23 cellular contexts compared by ENCODE assay signal in genomic region chr3:106083854-106084253, GRCh38.
DNase-seq lines count a peak whose midpoint lies in the region; ATAC-seq and TF ChIP-seq lines count a peak whose summit lies in the region.
"Had no signal": no experiment of that assay in that cellular context is flagged by ENCODE, and none has a peak within 500 bp of the region (broad histone marks: within the 10 kb centered on the region; RNA-seq: fewer than 3 reads in every experiment).

No MANE protein-coding gene starts in this region.

- POLR2A ChIA-PET in HEK293 (lab: Yijun Ruan, JAX), result no interaction called here

- H3K27ac Mint-ChIP-seq in activated T-helper 1 cell treated with anti-CD3 and anti-CD28 coated beads, Interleukin-12 subunit alpha, Interleukin-12 subunit beta, Interleukin-2, Interleukin-4 antibody, amounts not matched to agents 30 ng/mL and 10 ng/mL and 1 ng/mL, durations not matched to agents 14 hours and 24 hours and 36 hours, result peak overlapping the region; percentile 18
- H3K27ac Mint-ChIP-seq in memory B cell, result peak overlapping the region; percentile 83
- H3K27ac Mint-ChIP-seq: CD4-positive, CD25-positive, alpha-beta regulatory T cell; GM23338 had no signal

- H3K4me2 ChIP-seq in neuronal stem cell (ENCODE audit: insufficient read depth, low read length, poor library complexity, severe bottlenecking), result no peak overlapping the region
- H3K4me2 ChIP-seq: BLaER1, GM23338 had no signal

- H3K36me3 ChIP-seq in HEK293 (ENCODE audit: control insufficient read depth in 2 of 2, insufficient read depth in 1 of 2, low read length in 2 of 2) (no peaks in the 10 kb centered on the region), neuronal stem cell (replicated peaks in 1 of 2; ENCODE audit: control insufficient read depth in 2 of 2, insufficient read depth in 2 of 2, low read length in 2 of 2) (no peaks in the 10 kb centered on the region)
- H3K36me3 ChIP-seq: BLaER1, HAP-1 had no signal

- H3K14ac ChIP-seq in neuronal stem cell (ENCODE audit: low read length), result no peak overlapping the region

- H3K9me3 ChIP-seq in HEK293 (ENCODE audit: control insufficient read depth, insufficient read depth, low read depth, low read length) (no peaks in the 10 kb centered on the region), neuronal stem cell (replicated peaks in 1 of 2; ENCODE audit: control insufficient read depth in 2 of 2, insufficient read depth in 1 of 2, low read depth in 1 of 2, low read length in 2 of 2) (peaks cover 0 to 1% of the 10 kb centered on the region in 2 donors)
- H3K9me3 ChIP-seq: BLaER1, HAP-1 had no signal

- WGBS in neuronal stem cell (ENCODE audit: extremely low coverage in 2 of 2, insufficient read length in 2 of 2, insufficient replicate concordance in 1 of 2), 2 donors, result no CpG with 5 or more reads among the region's 1 CpG

- no peak overlapping the region for H3K4me3 ChIP-seq in HEK293 (ENCODE audit: low read depth, low read length)
- no peak overlapping the region for H3K4me3 ChIP-seq in neuronal stem cell (ENCODE audit: low read length in 2 of 2)
- H3K4me3 ChIP-seq: BLaER1, GM23338, HAP-1 had no signal

- H3K27ac ChIP-seq in HEK293 (ENCODE audit: extremely low read depth, low read depth, low read length) (no peak overlapping the region), neuronal stem cell (replicated peaks; ENCODE audit: low read length) (no peak overlapping the region)
- H3K27ac ChIP-seq: BLaER1, HL-60 had no signal

- no peaks in the 10 kb centered on the region for H3K4me1 Mint-ChIP-seq in activated T-helper 1 cell treated with anti-CD3 and anti-CD28 coated beads, Interleukin-12 subunit alpha, Interleukin-12 subunit beta, Interleukin-2, Interleukin-4 antibody, amounts not matched to agents 30 ng/mL and 10 ng/mL and 1 ng/mL, durations not matched to agents 14 hours and 24 hours and 36 hours (ENCODE audit: low read depth)
- peaks cover 7% of the 10 kb centered on the region for H3K4me1 Mint-ChIP-seq in memory B cell
- H3K4me1 Mint-ChIP-seq: GM23338 had no signal

- no peak for DNase-seq in activated T-helper 1 cell treated with anti-CD3 and anti-CD28 coated beads, Interleukin-12 subunit alpha, Interleukin-12 subunit beta, Interleukin-2, Interleukin-4 antibody, amounts not matched to agents 30 ng/mL and 10 ng/mL and 1 ng/mL, durations not matched to agents 14 hours and 24 hours and 36 hours (ENCODE audit: low spot score)
- DNase-seq in memory B cell (ENCODE audit: low spot score in 2 of 2) (no peak), neuronal stem cell (ENCODE audit: low spot score) (no peak), posterior cingulate gyrus (no peak), KG1 (lab: John Stamatoyannopoulos, UW) (no peak)
- DNase-seq: ACHN; CD4-positive, CD25-positive, alpha-beta regulatory T cell; Karpas-422; NCI-H1092; NCI-H1436; NCI-H187; NCI-H2081 treated with DMSO at 0.1 percent for 48 hours; NCI-H2171; NCI-H226; NCI-H510A; NCI-H69 had no signal

- no peak overlapping the region for H4K91ac ChIP-seq in neuronal stem cell (ENCODE audit: low read depth, low read length, poor library complexity)

- H3K4me1 ChIP-seq in HEK293 (ENCODE audit: control insufficient read depth, insufficient read depth, low read length) (no peaks in the 10 kb centered on the region), neuronal stem cell (ENCODE audit: control insufficient read depth in 2 of 2, insufficient read depth in 1 of 2, low read depth in 1 of 2, low read length in 2 of 2) (no peaks in the 10 kb centered on the region)
- H3K4me1 ChIP-seq: BLaER1, HAP-1 had no signal

- CTCF ChIA-PET in HEK293 (lab: Yijun Ruan, JAX), result no interaction called here

- no peaks in the 10 kb centered on the region for H3K79me1 ChIP-seq in neuronal stem cell (ENCODE audit: low read depth, low read length)

- no peak overlapping the region for H2BK15ac ChIP-seq in neuronal stem cell (ENCODE audit: low read length)

- no peak overlapping the region for H3K9ac ChIP-seq in neuronal stem cell (ENCODE audit: low read depth, low read length, poor library complexity)
- H3K9ac ChIP-seq: BLaER1 had no signal

- H3K9me3 Mint-ChIP-seq in activated T-helper 1 cell treated with anti-CD3 and anti-CD28 coated beads, Interleukin-12 subunit alpha, Interleukin-12 subunit beta, Interleukin-2, Interleukin-4 antibody, amounts not matched to agents 30 ng/mL and 10 ng/mL and 1 ng/mL, durations not matched to agents 14 hours and 24 hours and 36 hours, result peaks cover 35% of the 10 kb centered on the region
- H3K9me3 Mint-ChIP-seq in memory B cell, result peaks cover 7% of the 10 kb centered on the region

- H3K4ac ChIP-seq in neuronal stem cell (ENCODE audit: low read length), result no peak overlapping the region

- no peaks in the 10 kb centered on the region for H3K27me3 ChIP-seq in neuronal stem cell (ENCODE audit: control insufficient read depth in 3 of 3, insufficient read depth in 3 of 3, low read depth in 1 of 3, low read length in 3 of 3)
- H3K27me3 ChIP-seq: BLaER1 had no signal

- no peak overlapping the region for H3K23ac ChIP-seq in neuronal stem cell (ENCODE audit: low read depth, low read length, poor library complexity)

- ATAC-seq in memory B cell (ENCODE audit: low read depth) (no peak), HG03571 (IDR thresholded peaks at IDR 0.05; ENCODE audit: unreplicated experiment) (no peak)
- ATAC-seq: GM23338, SK-N-SH treated with all-trans-retinoic acid at 6 μM for 48 hours had no signal

- no peak overlapping the region for H3K18ac ChIP-seq in neuronal stem cell (ENCODE audit: low read length)

- no peak overlapping the region for H2BK5ac ChIP-seq in neuronal stem cell (ENCODE audit: low read length)

- TF ChIP-seq CTCF in HEK293 (tag by site-specific recombination; IDR thresholded peaks at IDR 0.05), result no peak

- intact Hi-C loops in activated T-helper 1 cell treated with anti-CD3 and anti-CD28 coated beads, Interleukin-12 subunit alpha, Interleukin-12 subunit beta, Interleukin-2, Interleukin-4 antibody, amounts not matched to agents 30 ng/mL and 10 ng/mL and 1 ng/mL, durations not matched to agents 14 hours and 24 hours and 36 hours (cut with micrococcal nuclease), result no loop called here
- intact Hi-C loops in posterior cingulate gyrus (cut with DNase I), result no loop called here

- no peaks in the 10 kb centered on the region for H3K27me3 Mint-ChIP-seq in activated T-helper 1 cell treated with anti-CD3 and anti-CD28 coated beads, Interleukin-12 subunit alpha, Interleukin-12 subunit beta, Interleukin-2, Interleukin-4 antibody, amounts not matched to agents 30 ng/mL and 10 ng/mL and 1 ng/mL, durations not matched to agents 14 hours and 24 hours and 36 hours (ENCODE audit: insufficient read depth)
- no peaks in the 10 kb centered on the region for H3K27me3 Mint-ChIP-seq in memory B cell
- H3K27me3 Mint-ChIP-seq: CD4-positive, CD25-positive, alpha-beta regulatory T cell had no signal

- H3K4me3 Mint-ChIP-seq in activated T-helper 1 cell treated with anti-CD3 and anti-CD28 coated beads, Interleukin-12 subunit alpha, Interleukin-12 subunit beta, Interleukin-2, Interleukin-4 antibody, amounts not matched to agents 30 ng/mL and 10 ng/mL and 1 ng/mL, durations not matched to agents 14 hours and 24 hours and 36 hours, result no peak overlapping the region
- H3K4me3 Mint-ChIP-seq in memory B cell, result no peak overlapping the region
- H3K4me3 Mint-ChIP-seq: CD4-positive, CD25-positive, alpha-beta regulatory T cell; GM23338 had no signal

- no peak overlapping the region for H2AFZ ChIP-seq in neuronal stem cell (ENCODE audit: low read length)
- H2AFZ ChIP-seq: GM23338 had no signal

- H2BK12ac ChIP-seq in neuronal stem cell (ENCODE audit: low read length), result no peak overlapping the region

- H3K36me3 Mint-ChIP-seq in activated T-helper 1 cell treated with anti-CD3 and anti-CD28 coated beads, Interleukin-12 subunit alpha, Interleukin-12 subunit beta, Interleukin-2, Interleukin-4 antibody, amounts not matched to agents 30 ng/mL and 10 ng/mL and 1 ng/mL, durations not matched to agents 14 hours and 24 hours and 36 hours (ENCODE audit: low read depth), result peaks cover 8% of the 10 kb centered on the region
- peaks cover 5% of the 10 kb centered on the region for H3K36me3 Mint-ChIP-seq in memory B cell
- H3K36me3 Mint-ChIP-seq: CD4-positive, CD25-positive, alpha-beta regulatory T cell had no signal

- no peak overlapping the region for H2AK5ac ChIP-seq in neuronal stem cell (ENCODE audit: low read depth, low read length)

- no peak overlapping the region for H2BK120ac ChIP-seq in neuronal stem cell (ENCODE audit: low read depth, low read length)

- H4K8ac ChIP-seq in neuronal stem cell (ENCODE audit: low read depth, low read length), result no peak overlapping the region

TF ChIP-seq in HEK293, 187 proteins besides CTCF, POLR2A, EP300 and RAD21:
- peak; percentile 57 for TF ChIP-seq ZNF366 (tag by site-specific recombination; conservative IDR thresholded peaks at IDR 0.05)
- TF ChIP-seq ZNF549 (tag by site-specific recombination; IDR thresholded peaks at IDR 0.05), result no peak
TF ChIP-seq in HEK293: peak in this region for 1.
